ENCODE assay signal across 8 cellular contexts in genomic region chr19:48290923-48291700, GRCh38. TPM values are rescaled to one million over a fixed set of nuclear protein-coding genes. Genes with fewer than 3 reads are reported as not detected.
DNase-seq lines count a peak whose midpoint lies in the region; ATAC-seq and TF ChIP-seq lines count a peak whose summit lies in the region.

No MANE protein-coding gene starts in this region.

- H3K9me3 ChIP-seq in MG63 (peaks cover 10% of the 10 kb centered on the region), adrenal gland (replicated peaks in 1 of 3) (no peaks in the 10 kb centered on the region), trophoblast cell (ENCODE audit: insufficient read depth, low read depth, low read length) (peaks cover 1% of the 10 kb centered on the region)

- peak overlapping the region; percentile 57 for H2AK5ac ChIP-seq in trophoblast cell (ENCODE audit: low read length)

- WGBS in adrenal gland, 4 donors = 3 to 18% (median 3%) methylated on average over 7 to 46 of the region's 46 CpGs
- WGBS in trophoblast cell (ENCODE audit: extremely low coverage, insufficient coverage, insufficient read length) = no CpG with 5 or more reads among the region's 46 CpGs

- H3K27ac ChIP-seq in adrenal gland = no peak overlapping the region
- no peak overlapping the region for H3K27ac ChIP-seq in trophoblast cell (ENCODE audit: low read depth, low read length)

- peak; percentile 90 to 91 for ATAC-seq in left cardiac atrium
- ATAC-seq in HG03520 (IDR thresholded peaks at IDR 0.05; ENCODE audit: unreplicated experiment) = no peak

- H3K27me3 ChIP-seq in MG63 = no peaks in the 10 kb centered on the region
- no peaks in the 10 kb centered on the region for H3K27me3 ChIP-seq in adrenal gland
- no peaks in the 10 kb centered on the region for H3K27me3 ChIP-seq in trophoblast cell (ENCODE audit: insufficient read depth, low read length)

- H3K36me3 ChIP-seq in MG63 = no peaks in the 10 kb centered on the region
- H3K36me3 ChIP-seq in adrenal gland (replicated peaks in 1 of 2) = no peaks in the 10 kb centered on the region
- H3K36me3 ChIP-seq in trophoblast cell (ENCODE audit: control insufficient read depth in 1 of 2, insufficient read depth in 2 of 2, low read length in 2 of 2) = peaks cover 3 to 7% of the 10 kb centered on the region in 2 experiments

- peak overlapping the region; percentile 36 for H2BK120ac ChIP-seq in trophoblast cell (ENCODE audit: insufficient read depth, low read length, poor library complexity)

- peak; percentile 93 to 98 (median 96) for TF ChIP-seq CTCF in adrenal gland (IDR thresholded peaks at IDR 0.05)

- peak overlapping the region; percentile 74 for H4K12ac ChIP-seq in trophoblast cell (ENCODE audit: low read depth, low read length)

- peak overlapping the region; percentile 4 for H2BK5ac ChIP-seq in trophoblast cell (ENCODE audit: low read depth, low read length, poor library complexity)

- H3K79me2 ChIP-seq in trophoblast cell (ENCODE audit: control insufficient read depth, insufficient read depth, low read length, poor library complexity) = no peaks in the 10 kb centered on the region

- H2BK12ac ChIP-seq in trophoblast cell (ENCODE audit: low read length) = peak overlapping the region; percentile 63

- peaks cover 7% of the 10 kb centered on the region for H3K79me1 ChIP-seq in trophoblast cell (ENCODE audit: low read length)

- peak overlapping the region; percentile 74 for H3K14ac ChIP-seq in trophoblast cell (ENCODE audit: low read length)

- no peak overlapping the region for H3K4ac ChIP-seq in trophoblast cell (ENCODE audit: low read depth, low read length)

- H4K91ac ChIP-seq in trophoblast cell (ENCODE audit: low read depth, low read length) = peak overlapping the region; percentile 81

- H3K4me2 ChIP-seq in trophoblast cell (ENCODE audit: low read length) = peak overlapping the region; percentile 92

- no peak overlapping the region for H3K9ac ChIP-seq in trophoblast cell (ENCODE audit: low read length)

- DNase-seq in ELF-1 (ENCODE audit: low read depth, low spot score) = peak; percentile 94
- peak; percentile 88 for DNase-seq in MG63
- peak; percentile 31 to 58 (median 51) for DNase-seq in T-helper 1 cell
- peak; percentile 80 to 89 (median 85) for DNase-seq in adrenal gland
- DNase-seq in left cardiac atrium = peak; percentile 88
- peak; percentile 82 to 93 for DNase-seq in trophoblast cell
- peak; percentile 78 for DNase-seq in ureter (ENCODE audit: low spot score)

- TF ChIP-seq POLR2A in adrenal gland (IDR thresholded peaks at IDR 0.05) = no peak

- peak overlapping the region; percentile 82 for H4K8ac ChIP-seq in trophoblast cell (ENCODE audit: low read depth, low read length)

- H3K4me3 ChIP-seq in MG63 (peak overlapping the region; percentile 40), adrenal gland (peak overlapping the region in 2 of 4 donors; percentile 17 to 35), trophoblast cell (ENCODE audit: low read depth, low read length) (peak overlapping the region; percentile 47)

- H2AFZ ChIP-seq in trophoblast cell (ENCODE audit: insufficient read depth, low read length, poor library complexity) = peak overlapping the region; percentile 38

- intact Hi-C loops in adrenal gland (cut with DNase I) = no loop called here
- intact Hi-C loops in left cardiac atrium (cut with DNase I) = loop anchor here (1.0 to 2.0 kb wide), 3 partner anchors 24 to 42 kb away; no protein-coding TSS in a partner anchor

- no peak overlapping the region for H3K23ac ChIP-seq in trophoblast cell (ENCODE audit: low read length)

- peak overlapping the region; percentile 41 for H3K18ac ChIP-seq in trophoblast cell (ENCODE audit: low read length)

- H3K4me1 ChIP-seq in adrenal gland (replicated peaks in 1 of 2) = peaks cover 7 to 11% of the 10 kb centered on the region in 2 donors
- H3K4me1 ChIP-seq in trophoblast cell (ENCODE audit: control insufficient read depth in 1 of 2, insufficient read depth in 2 of 2, low read length in 2 of 2) = peaks cover 5 to 9% of the 10 kb centered on the region in 2 experiments

RNA-seq across cellular contexts. Expression of gene ZNF114, which starts 21.2 kb away (rescaled TPM):
- not detected in 2 replicates for total RNA-seq in MG63 (2014; rRNA removed; shearing (Covaris generic); ENCODE audit: low replicate concordance)
- total RNA-seq in adrenal gland (under 1 TPM in 7 of 8 donors, not detected in 1; 0.18 to 0.78 (median 0.58) TPM), left cardiac atrium (under 1 TPM; 0.39 to 0.74 TPM), ureter (0.44 TPM)
- under 1 TPM; 0.07 to 0.16 (median 0.10) TPM for polyA plus RNA-seq in adrenal gland
- 85.5 and 90.7 TPM in 2 replicates for polyA plus RNA-seq in trophoblast cell (2013)

RNA-seq across cellular contexts. Expression of gene EMP3, which starts 34.2 kb away (rescaled TPM):
- total RNA-seq in MG63 (2014; rRNA removed; shearing (Covaris generic); ENCODE audit: low replicate concordance) = 149 and 258 TPM in 2 replicates
- 100 to 1,000 TPM in 4 of 8 donors, 10 to 100 TPM in 4; 20.6 to 118 (median 103) TPM for total RNA-seq in adrenal gland
- 100 to 1,000 TPM in 2 of 3 donors, 10 to 100 TPM in 1; 63.9 to 409 (median 315) TPM for polyA plus RNA-seq in adrenal gland
- 10 to 100 TPM; 89.9 TPM for total RNA-seq in left cardiac atrium
- polyA plus RNA-seq in trophoblast cell (2013) = 21.1 and 22.2 TPM in 2 replicates
- total RNA-seq in ureter = 31.6 TPM

RNA-seq across cellular contexts. Expression of gene CARD8, which starts 35.4 kb away (rescaled TPM):
- total RNA-seq in MG63 (2014; rRNA removed; shearing (Covaris generic); ENCODE audit: low replicate concordance) = 8.3 and 17.5 TPM in 2 replicates
- total RNA-seq in adrenal gland = 10 to 100 TPM; 14.1 to 45.3 (median 32.1) TPM
- 10 to 100 TPM; 30.0 to 48.3 (median 33.7) TPM for polyA plus RNA-seq in adrenal gland
- 10 to 100 TPM; 33.5 to 37.4 TPM for total RNA-seq in left cardiac atrium
- 20.4 and 20.6 TPM in 2 replicates for polyA plus RNA-seq in trophoblast cell (2013)
- 47.3 TPM for total RNA-seq in ureter

Comparison
In these comparisons a context has a peak if more than half of its experiments do, and no peak if none do; other contexts are left out.
1. intact Hi-C loops: an anchor here in left cardiac atrium (1.0 to 2.0 kb wide); none called in adrenal gland.